In genomic region chr19:45074744-45075143, GRCh38 we compare ENCODE assay signal across 8 cellular contexts. TPM values are rescaled to one million over a fixed set of nuclear protein-coding genes. Genes with fewer than 3 reads are reported as not detected.
DNase-seq lines count a peak whose midpoint lies in the region; ATAC-seq and TF ChIP-seq lines count a peak whose summit lies in the region.

No MANE protein-coding gene starts in this region.

- H3K4me2 ChIP-seq in hepatocyte = peak overlapping the region; percentile 88

- no peaks in the 10 kb centered on the region for H3K9me3 ChIP-seq in T-helper 17 cell (ENCODE audit: control insufficient read depth, low read length, poor library complexity, severe bottlenecking)
- H3K9me3 ChIP-seq in hepatocyte (ENCODE audit: low read depth) = no peaks in the 10 kb centered on the region

- no peaks in the 10 kb centered on the region for H3K9me3 Mint-ChIP-seq in stimulated activated memory B cell treated with anti-CD40 and anti-IgM and Interleukin-4, amounts not matched to agents 10 μg/mL and 1 μg/mL and 100 μg/mL, for 72 hours

- no peaks in the 10 kb centered on the region for H4K20me1 ChIP-seq in hepatocyte (ENCODE audit: insufficient read depth, poor library complexity, severe bottlenecking)

- H3K36me3 Mint-ChIP-seq in T-helper 17 cell (ENCODE audit: low read depth) = no peaks in the 10 kb centered on the region
- H3K36me3 Mint-ChIP-seq in stimulated activated memory B cell treated with anti-CD40 and anti-IgM and Interleukin-4, amounts not matched to agents 10 μg/mL and 1 μg/mL and 100 μg/mL, for 72 hours = peaks cover 38% of the 10 kb centered on the region

- H3K79me2 ChIP-seq in hepatocyte = peaks cover 9% of the 10 kb centered on the region

- no peaks in the 10 kb centered on the region for H3K27me3 Mint-ChIP-seq in T-helper 17 cell
- no peaks in the 10 kb centered on the region for H3K27me3 Mint-ChIP-seq in stimulated activated memory B cell treated with anti-CD40 and anti-IgM and Interleukin-4, amounts not matched to agents 10 μg/mL and 1 μg/mL and 100 μg/mL, for 72 hours

- H2AFZ ChIP-seq in hepatocyte = no peak overlapping the region

- peak; percentile 36 for DNase-seq in NCI-H2227 (lab: John Stamatoyannopoulos, UW; ENCODE audit: unreplicated experiment)
- no peak for DNase-seq in NCI-H2227 treated with DMSO at 0.1 percent for 48 hours (lab: John Stamatoyannopoulos, UW)
- DNase-seq in T-helper 17 cell = no peak
- no peak for DNase-seq in hepatocyte (ENCODE audit: low spot score)
- DNase-seq in NCI-H2081 (lab: John Stamatoyannopoulos, UW) = no peak
- no peak for DNase-seq in NOMO-1 treated with dmso at 0.1 percent for 144 hours (lab: John Stamatoyannopoulos, UW; ENCODE audit: unreplicated experiment)

- no peak for TF ChIP-seq CTCF in hepatocyte (IDR thresholded peaks at IDR 0.05; ENCODE audit: poor library complexity)

- H3K27ac Mint-ChIP-seq in T-helper 17 cell = peak overlapping the region; percentile 53
- peak overlapping the region; percentile 94 for H3K27ac Mint-ChIP-seq in stimulated activated memory B cell treated with anti-CD40 and anti-IgM and Interleukin-4, amounts not matched to agents 10 μg/mL and 1 μg/mL and 100 μg/mL, for 72 hours

- H3K27me3 ChIP-seq in hepatocyte = no peaks in the 10 kb centered on the region

- peaks cover 17% of the 10 kb centered on the region for H3K4me1 Mint-ChIP-seq in T-helper 17 cell
- H3K4me1 Mint-ChIP-seq in stimulated activated memory B cell treated with anti-CD40 and anti-IgM and Interleukin-4, amounts not matched to agents 10 μg/mL and 1 μg/mL and 100 μg/mL, for 72 hours = peaks cover 67% of the 10 kb centered on the region

- 58% methylated on average over 7 of the region's 7 CpGs for WGBS in hepatocyte (ENCODE audit: low lambda C conversion rate, missing lambda C conversion rate)

- no peak overlapping the region for H3K27ac ChIP-seq in hepatocyte

- no peak overlapping the region for H3K4me3 ChIP-seq in hepatocyte

- no peaks in the 10 kb centered on the region for H3K36me3 ChIP-seq in hepatocyte (replicated peaks; ENCODE audit: insufficient read depth, low read depth)

- H3K9me2 ChIP-seq in hepatocyte (replicated peaks; ENCODE audit: insufficient read depth) = no peaks in the 10 kb centered on the region

- ATAC-seq in T-helper 17 cell = no peak
- ATAC-seq in stimulated activated memory B cell treated with anti-CD40 and anti-IgM and Interleukin-4, amounts not matched to agents 10 μg/mL and 1 μg/mL and 100 μg/mL, for 72 hours = no peak
- ATAC-seq in HG02973 (IDR thresholded peaks at IDR 0.05; ENCODE audit: unreplicated experiment) = no peak

- no peaks in the 10 kb centered on the region for H3K4me1 ChIP-seq in hepatocyte (ENCODE audit: insufficient read depth)

- H3K4me3 Mint-ChIP-seq in T-helper 17 cell = peak overlapping the region; percentile 63
- peak overlapping the region; percentile 96 for H3K4me3 Mint-ChIP-seq in stimulated activated memory B cell treated with anti-CD40 and anti-IgM and Interleukin-4, amounts not matched to agents 10 μg/mL and 1 μg/mL and 100 μg/mL, for 72 hours

RNA-seq across cellular contexts. Expression of gene ZNF296, which starts 1.5 kb away (rescaled TPM):
- total RNA-seq in T-helper 17 cell (1 to 10 TPM; 3.4 to 3.5 TPM), hepatocyte (0.52 TPM in 1 of 2 replicates, not detected in the other)
- 1.2 TPM in 1 of 2 replicates, not detected in the other for polyA plus RNA-seq in hepatocyte

RNA-seq across cellular contexts. Expression of gene GEMIN7, which starts 4.3 kb away (rescaled TPM):
- total RNA-seq in T-helper 17 cell (1 to 10 TPM; 8.8 TPM), hepatocyte (48.8 and 50.7 TPM in 2 replicates)
- 55.3 and 69.0 TPM in 2 replicates for polyA plus RNA-seq in hepatocyte

RNA-seq across cellular contexts. Expression of gene PPP1R37, which starts 18.2 kb away (rescaled TPM):
- total RNA-seq in T-helper 17 cell = 10 to 100 TPM; 15.2 to 20.9 TPM
- total RNA-seq in hepatocyte = 28.1 and 30.8 TPM in 2 replicates
- 14.0 and 15.2 TPM in 2 replicates for polyA plus RNA-seq in hepatocyte

RNA-seq across cellular contexts. Expression of gene CLASRP, which starts 35.9 kb away (rescaled TPM):
- total RNA-seq in T-helper 17 cell (100 to 1,000 TPM; 153 to 163 TPM), hepatocyte (32.3 and 56.2 TPM in 2 replicates)
- 45.8 and 74.5 TPM in 2 replicates for polyA plus RNA-seq in hepatocyte
